In the genomic region with DNA sequence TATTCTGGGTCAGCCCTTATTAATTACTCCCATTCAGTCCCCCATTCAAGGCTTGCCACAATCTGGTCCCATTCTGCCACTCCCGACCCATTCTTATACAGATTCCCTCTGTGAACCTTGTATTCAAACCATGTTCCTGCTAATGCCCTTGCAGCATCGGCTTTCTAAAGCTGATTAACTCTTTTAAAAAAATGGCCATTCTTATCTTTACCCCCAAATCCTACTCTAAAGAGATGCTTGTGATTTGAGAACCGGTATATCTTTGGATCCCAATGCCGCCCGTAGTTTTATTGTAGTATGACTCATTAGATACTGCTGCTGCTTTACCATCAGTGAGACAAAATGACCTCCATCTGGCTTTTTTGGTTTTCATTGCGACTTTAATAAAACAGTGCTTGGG, we compare ENCODE assay signal across 1 cellular context.
TF ChIP-seq lines count a peak whose summit lies in the region.

No MANE protein-coding gene starts in this region.

TF ChIP-seq in K562, 482 proteins besides CTCF, POLR2A, EP300 and RAD21 (continued from another document):
- TF ChIP-seq, protein P1, sequence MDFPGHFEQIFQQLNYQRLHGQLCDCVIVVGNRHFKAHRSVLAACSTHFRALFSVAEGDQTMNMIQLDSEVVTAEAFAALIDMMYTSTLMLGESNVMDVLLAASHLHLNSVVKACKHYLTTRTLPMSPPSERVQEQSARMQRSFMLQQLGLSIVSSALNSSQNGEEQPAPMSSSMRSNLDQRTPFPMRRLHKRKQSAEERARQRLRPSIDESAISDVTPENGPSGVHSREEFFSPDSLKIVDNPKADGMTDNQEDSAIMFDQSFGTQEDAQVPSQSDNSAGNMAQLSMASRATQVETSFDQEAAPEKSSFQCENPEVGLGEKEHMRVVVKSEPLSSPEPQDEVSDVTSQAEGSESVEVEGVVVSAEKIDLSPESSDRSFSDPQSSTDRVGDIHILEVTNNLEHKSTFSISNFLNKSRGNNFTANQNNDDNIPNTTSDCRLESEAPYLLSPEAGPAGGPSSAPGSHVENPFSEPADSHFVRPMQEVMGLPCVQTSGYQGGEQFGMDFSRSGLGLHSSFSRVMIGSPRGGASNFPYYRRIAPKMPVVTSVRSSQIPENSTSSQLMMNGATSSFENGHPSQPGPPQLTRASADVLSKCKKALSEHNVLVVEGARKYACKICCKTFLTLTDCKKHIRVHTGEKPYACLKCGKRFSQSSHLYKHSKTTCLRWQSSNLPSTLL (IDR thresholded peaks at IDR 0.05): no peak
- TF ChIP-seq TEAD4 (IDR thresholded peaks at IDR 0.05; ENCODE audit: low read length): peak; percentile 33; the same call in 1 of the 2 replicates
- TF ChIP-seq TEAD4 (CRISPR knock-in tag; IDR thresholded peaks at IDR 0.05; ENCODE audit: borderline replicate concordance): no peak
- TF ChIP-seq ZNF121 (CRISPR knock-in tag; conservative IDR thresholded peaks at IDR 0.05): no peak
- TF ChIP-seq CBFA2T2 (conservative IDR thresholded peaks at IDR 0.05): peak; percentile 29
- no peak for TF ChIP-seq MCM3 (IDR thresholded peaks at IDR 0.05)
- TF ChIP-seq SMARCB1 (IDR thresholded peaks at IDR 0.05; ENCODE audit: insufficient read length, low read depth): no peak
- peak; percentile 76 for TF ChIP-seq JUND (IDR thresholded peaks at IDR 0.05; ENCODE audit: borderline replicate concordance, low read depth, low read length)
- TF ChIP-seq JUND (tag; IDR thresholded peaks at IDR 0.05; ENCODE audit: borderline replicate concordance, low read depth, low read length): peak; percentile 70; the same call in 1 of the 3 replicates
- TF ChIP-seq, protein P2, sequence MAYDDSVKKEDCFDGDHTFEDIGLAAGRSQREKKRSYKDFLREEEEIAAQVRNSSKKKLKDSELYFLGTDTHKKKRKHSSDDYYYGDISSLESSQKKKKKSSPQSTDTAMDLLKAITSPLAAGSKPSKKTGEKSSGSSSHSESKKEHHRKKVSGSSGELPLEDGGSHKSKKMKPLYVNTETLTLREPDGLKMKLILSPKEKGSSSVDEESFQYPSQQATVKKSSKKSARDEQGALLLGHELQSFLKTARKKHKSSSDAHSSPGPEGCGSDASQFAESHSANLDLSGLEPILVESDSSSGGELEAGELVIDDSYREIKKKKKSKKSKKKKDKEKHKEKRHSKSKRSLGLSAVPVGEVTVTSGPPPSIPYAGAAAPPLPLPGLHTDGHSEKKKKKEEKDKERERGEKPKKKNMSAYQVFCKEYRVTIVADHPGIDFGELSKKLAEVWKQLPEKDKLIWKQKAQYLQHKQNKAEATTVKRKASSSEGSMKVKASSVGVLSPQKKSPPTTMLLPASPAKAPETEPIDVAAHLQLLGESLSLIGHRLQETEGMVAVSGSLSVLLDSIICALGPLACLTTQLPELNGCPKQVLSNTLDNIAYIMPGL (CRISPR knock-in tag; IDR thresholded peaks at IDR 0.05): no peak
- no peak for TF ChIP-seq STAT5B (CRISPR knock-in tag; IDR thresholded peaks at IDR 0.05)
- no peak for TF ChIP-seq FOXP1 (CRISPR knock-in tag; IDR thresholded peaks at IDR 0.05)
- TF ChIP-seq CBX3 (IDR thresholded peaks at IDR 0.05; ENCODE audit: borderline replicate concordance in 1 of 2, low read length in 2 of 2): no peak
- TF ChIP-seq, protein P3, sequence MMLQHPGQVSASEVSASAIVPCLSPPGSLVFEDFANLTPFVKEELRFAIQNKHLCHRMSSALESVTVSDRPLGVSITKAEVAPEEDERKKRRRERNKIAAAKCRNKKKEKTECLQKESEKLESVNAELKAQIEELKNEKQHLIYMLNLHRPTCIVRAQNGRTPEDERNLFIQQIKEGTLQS (IDR thresholded peaks at IDR 0.05): peak; percentile 50; the same call in 1 of the 2 replicates
- TF ChIP-seq, protein P3 (CRISPR knock-in tag; conservative IDR thresholded peaks at IDR 0.05): no peak
- TF ChIP-seq ZNF124 (CRISPR knock-in tag; IDR thresholded peaks at IDR 0.05): no peak
- no peak for TF ChIP-seq TAF15 (IDR thresholded peaks at IDR 0.05; ENCODE audit: low read depth, low read length)
- no peak for TF ChIP-seq ZNF785 (CRISPR knock-in tag; IDR thresholded peaks at IDR 0.05)
- no peak for TF ChIP-seq ZNF24 (IDR thresholded peaks at IDR 0.05)
- peak; percentile 57 for TF ChIP-seq ZNF384 (IDR thresholded peaks at IDR 0.05; ENCODE audit: low read depth, low read length)
- peak; percentile 76 for TF ChIP-seq FOSL1 (tag; conservative IDR thresholded peaks at IDR 0.05)
- TF ChIP-seq C11orf30 (IDR thresholded peaks at IDR 0.05; ENCODE audit: low read depth): no peak
- no peak for TF ChIP-seq NFYB (IDR thresholded peaks at IDR 0.05; ENCODE audit: extremely low read depth, insufficient read length)
- TF ChIP-seq DPF2 (IDR thresholded peaks at IDR 0.05): peak; percentile 44; the same call in 1 of the 2 replicates
- no peak for TF ChIP-seq TAF1 (IDR thresholded peaks at IDR 0.05; ENCODE audit: control insufficient read depth, extremely low read depth, insufficient read depth, low read length, severe bottlenecking)
- TF ChIP-seq DACH1 (IDR thresholded peaks at IDR 0.05; ENCODE audit: partially characterized antibody): no peak
- TF ChIP-seq, protein P4, sequence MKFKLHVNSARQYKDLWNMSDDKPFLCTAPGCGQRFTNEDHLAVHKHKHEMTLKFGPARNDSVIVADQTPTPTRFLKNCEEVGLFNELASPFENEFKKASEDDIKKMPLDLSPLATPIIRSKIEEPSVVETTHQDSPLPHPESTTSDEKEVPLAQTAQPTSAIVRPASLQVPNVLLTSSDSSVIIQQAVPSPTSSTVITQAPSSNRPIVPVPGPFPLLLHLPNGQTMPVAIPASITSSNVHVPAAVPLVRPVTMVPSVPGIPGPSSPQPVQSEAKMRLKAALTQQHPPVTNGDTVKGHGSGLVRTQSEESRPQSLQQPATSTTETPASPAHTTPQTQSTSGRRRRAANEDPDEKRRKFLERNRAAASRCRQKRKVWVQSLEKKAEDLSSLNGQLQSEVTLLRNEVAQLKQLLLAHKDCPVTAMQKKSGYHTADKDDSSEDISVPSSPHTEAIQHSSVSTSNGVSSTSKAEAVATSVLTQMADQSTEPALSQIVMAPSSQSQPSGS (CRISPR knock-in tag; IDR thresholded peaks at IDR 0.05): no peak
- no peak for TF ChIP-seq TOE1 (IDR thresholded peaks at IDR 0.05; ENCODE audit: borderline replicate concordance)
- TF ChIP-seq TOE1 (CRISPR knock-in tag; IDR thresholded peaks at IDR 0.05; ENCODE audit: borderline replicate concordance, low read depth): no peak
- TF ChIP-seq CBFA2T3 (IDR thresholded peaks at IDR 0.05): peak; percentile 54
- TF ChIP-seq RCOR1 (IDR thresholded peaks at IDR 0.05; ENCODE audit: borderline replicate concordance in 1 of 2, low read depth in 2 of 2, low read length in 2 of 2): peak in 1 of 2 experiments; percentile 35; a peak in 1 of 4 replicates
- TF ChIP-seq, protein P5, sequence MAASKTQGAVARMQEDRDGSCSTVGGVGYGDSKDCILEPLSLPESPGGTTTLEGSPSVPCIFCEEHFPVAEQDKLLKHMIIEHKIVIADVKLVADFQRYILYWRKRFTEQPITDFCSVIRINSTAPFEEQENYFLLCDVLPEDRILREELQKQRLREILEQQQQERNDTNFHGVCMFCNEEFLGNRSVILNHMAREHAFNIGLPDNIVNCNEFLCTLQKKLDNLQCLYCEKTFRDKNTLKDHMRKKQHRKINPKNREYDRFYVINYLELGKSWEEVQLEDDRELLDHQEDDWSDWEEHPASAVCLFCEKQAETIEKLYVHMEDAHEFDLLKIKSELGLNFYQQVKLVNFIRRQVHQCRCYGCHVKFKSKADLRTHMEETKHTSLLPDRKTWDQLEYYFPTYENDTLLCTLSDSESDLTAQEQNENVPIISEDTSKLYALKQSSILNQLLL (CRISPR knock-in tag; IDR thresholded peaks at IDR 0.05; ENCODE audit: borderline replicate concordance): no peak
- TF ChIP-seq KLF13 (tag; IDR thresholded peaks at IDR 0.05; ENCODE audit: borderline replicate concordance, low read depth): no peak
- peak; percentile 56 for TF ChIP-seq ARID1B (IDR thresholded peaks at IDR 0.05)
- TF ChIP-seq EP400 (IDR thresholded peaks at IDR 0.05): no peak
- no peak for TF ChIP-seq MEF2A (IDR thresholded peaks at IDR 0.05; ENCODE audit: control insufficient read depth, low read depth, low read length)
- TF ChIP-seq FOXM1 (IDR thresholded peaks at IDR 0.05; ENCODE audit: low read depth): no peak
- TF ChIP-seq FOXM1 (CRISPR knock-in tag; IDR thresholded peaks at IDR 0.05; ENCODE audit: low read depth): no peak
